20 cellular contexts compared by ENCODE assay signal in genomic region chr6:34819571-34820480, GRCh38. TPM values are rescaled to one million over a fixed set of nuclear protein-coding genes. Genes with fewer than 3 reads are reported as not detected.
A peak's percentile ranks its signal among the peaks of the same experiment; 100 is the strongest.
DNase-seq lines count a peak whose midpoint lies in the region; ATAC-seq and TF ChIP-seq lines count a peak whose summit lies in the region.
"Had no signal": no experiment of that assay in that cellular context is flagged by ENCODE, and none has a peak within 500 bp of the region (broad histone marks: within the 10 kb centered on the region; RNA-seq: fewer than 3 reads in every experiment).

No MANE protein-coding gene starts in this region.

- intact Hi-C loops in Right ventricle myocardium superior (cut with DNase I), result no loop called here
- intact Hi-C loops in cardiac septum (cut with DNase I), result no loop called here
- intact Hi-C loops in right lobe of liver (cut with DNase I), result no loop called here

- no peak for DNase-seq in Right ventricle myocardium superior
- no peak for DNase-seq in cardiac septum (ENCODE audit: low spot score)
- no peak for DNase-seq in WERI-Rb-1
- DNase-seq in right lobe of liver, result no peak
- DNase-seq in type B pancreatic cell (ENCODE audit: extremely low spot score, unreplicated experiment), result no peak
- DNase-seq in NCI-H2107 treated with DMSO at 0.1 percent for 48 hours (lab: John Stamatoyannopoulos, UW; ENCODE audit: unreplicated experiment), result no peak
- DNase-seq in HuH-7.5 (ENCODE audit: low spot score), result no peak
- DNase-seq: ACHN; activated CD4-positive, alpha-beta T cell treated with anti-CD3 and anti-CD28 coated beads for 48 hours; amygdala; esophagus squamous epithelium; HCEC 1CT; Karpas-422; NCI-H2081; occipital lobe; stimulated activated CD4-positive, alpha-beta T cell treated with anti-CD3 and anti-CD28 coated beads, Interleukin-12 subunit alpha, Interleukin-12 subunit beta, amount 100 ng/mL, for 4 hours had no signal

- H3K4me1 Mint-ChIP-seq in type B pancreatic cell (ENCODE audit: unreplicated experiment), result peaks cover 20% of the 10 kb centered on the region

- peaks cover 10% of the 10 kb centered on the region for H3K36me3 Mint-ChIP-seq in type B pancreatic cell

- peak overlapping the region; percentile 11 for H3K27ac Mint-ChIP-seq in type B pancreatic cell
- H3K27ac Mint-ChIP-seq: activated T-helper 1 cell treated with anti-CD3 and anti-CD28 coated beads, Interleukin-12 subunit alpha, Interleukin-12 subunit beta, Interleukin-2, Interleukin-4 antibody, amounts not matched to agents 30 ng/mL and 10 ng/mL and 1 ng/mL, durations not matched to agents 14 hours and 24 hours and 36 hours had no signal

- H3K27ac ChIP-seq in WERI-Rb-1 (peak overlapping the region; percentile 0; the same call in 1 of the 2 replicates), right lobe of liver (peak overlapping the region in 1 of 3 donors; percentile 37)
- H3K27ac ChIP-seq: esophagus squamous epithelium, suprapubic skin had no signal

- 61% methylated on average over 3 of the region's 3 CpGs for WGBS in right lobe of liver (ENCODE audit: insufficient coverage, low coverage, low lambda C conversion rate, missing lambda C conversion rate)

- TF ChIP-seq CTCF in WERI-Rb-1 (IDR thresholded peaks at IDR 0.05; ENCODE audit: low read depth, low read length) (no peak), right lobe of liver (IDR thresholded peaks at IDR 0.05) (no peak), type B pancreatic cell (conservative IDR thresholded peaks at IDR 0.05) (no peak)

- H3K9me3 ChIP-seq in WERI-Rb-1 (ENCODE audit: severe bottlenecking) (no peaks in the 10 kb centered on the region), right lobe of liver (no peaks in the 10 kb centered on the region)
- H3K9me3 ChIP-seq: esophagus squamous epithelium, suprapubic skin had no signal

- ATAC-seq in Right ventricle myocardium superior (ENCODE audit: poor library complexity) (peak; percentile 33), right lobe of liver (peak; percentile 31 to 55 (median 42)), HG02884 (IDR thresholded peaks at IDR 0.05; ENCODE audit: unreplicated experiment) (no peak)

- no peaks in the 10 kb centered on the region for H3K4me1 ChIP-seq in right lobe of liver
- H3K4me1 ChIP-seq: esophagus squamous epithelium had no signal

- H3K27me3 Mint-ChIP-seq in type B pancreatic cell, result no peaks in the 10 kb centered on the region

- no peaks in the 10 kb centered on the region for H3K9me3 Mint-ChIP-seq in type B pancreatic cell
- H3K9me3 Mint-ChIP-seq: activated T-helper 1 cell treated with anti-CD3 and anti-CD28 coated beads, Interleukin-12 subunit alpha, Interleukin-12 subunit beta, Interleukin-2, Interleukin-4 antibody, amounts not matched to agents 30 ng/mL and 10 ng/mL and 1 ng/mL, durations not matched to agents 14 hours and 24 hours and 36 hours had no signal

- no peaks in the 10 kb centered on the region for H3K27me3 ChIP-seq in WERI-Rb-1 (ENCODE audit: insufficient read depth, low read depth, severe bottlenecking)
- no peaks in the 10 kb centered on the region for H3K27me3 ChIP-seq in right lobe of liver
- H3K27me3 ChIP-seq: esophagus squamous epithelium, suprapubic skin had no signal

- H3K4me3 ChIP-seq in WERI-Rb-1 (ENCODE audit: low read depth, low read length), result no peak overlapping the region
- no peak overlapping the region for H3K4me3 ChIP-seq in right lobe of liver
- H3K4me3 ChIP-seq: coronary artery, esophagus squamous epithelium, suprapubic skin had no signal

- H3K36me3 ChIP-seq in WERI-Rb-1 (peaks cover 36% of the 10 kb centered on the region), right lobe of liver (peaks cover 0 to 27% (median 5%) of the 10 kb centered on the region in 4 donors)

- TF ChIP-seq POLR2A in right lobe of liver (IDR thresholded peaks at IDR 0.05), result no peak

- no peak overlapping the region for H3K4me3 Mint-ChIP-seq in type B pancreatic cell
- H3K4me3 Mint-ChIP-seq: activated T-helper 1 cell treated with anti-CD3 and anti-CD28 coated beads, Interleukin-12 subunit alpha, Interleukin-12 subunit beta, Interleukin-2, Interleukin-4 antibody, amounts not matched to agents 30 ng/mL and 10 ng/mL and 1 ng/mL, durations not matched to agents 14 hours and 24 hours and 36 hours had no signal

RNA-seq across cellular contexts. Expression of gene BLTP3A, which starts 27.9 kb away (rescaled TPM):
- total RNA-seq in Right ventricle myocardium superior, result 17.2 TPM
- 18.1 TPM for total RNA-seq in cardiac septum
- 1 to 10 TPM; 5.1 to 9.2 (median 7.8) TPM for total RNA-seq in right lobe of liver
- 13.0 and 16.1 TPM in 2 replicates for total RNA-seq in type B pancreatic cell (ENCODE audit: low replicate concordance)
